In the genomic region with DNA sequence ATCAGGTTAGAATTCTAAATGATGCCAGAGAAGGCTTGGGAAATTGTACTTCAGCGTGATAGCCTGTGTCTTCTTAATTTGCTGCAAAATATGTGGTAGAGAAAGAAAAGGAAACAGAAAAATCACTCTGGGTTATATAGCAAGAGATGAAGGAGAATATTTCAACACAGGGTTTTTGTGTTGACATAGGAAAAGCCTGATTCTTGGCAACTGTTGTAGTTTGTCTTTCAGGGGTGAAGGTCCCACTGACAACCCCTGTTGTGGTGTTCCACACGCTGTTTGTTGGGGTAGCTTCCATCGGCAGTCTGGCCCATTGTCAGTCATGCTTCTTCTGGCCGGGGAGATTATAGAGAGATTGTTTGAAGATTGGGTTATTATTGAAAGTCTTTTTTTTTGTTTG, we compare ENCODE assay signal across 20 cellular contexts. TPM values are rescaled to one million over a fixed set of nuclear protein-coding genes. Genes with fewer than 3 reads are reported as not detected.
DNase-seq lines count a peak whose midpoint lies in the region; ATAC-seq and TF ChIP-seq lines count a peak whose summit lies in the region.
"Had no signal": no experiment of that assay in that cellular context is flagged by ENCODE, and none has a peak within 500 bp of the region (broad histone marks: within the 10 kb centered on the region; RNA-seq: fewer than 3 reads in every experiment).

No MANE protein-coding gene starts in this region.

- no TSS peak for BruUV-seq in HCT116 (replicated peaks; lab: Mats Ljungman, UMichigan)

- H3K27me3 Mint-ChIP-seq in neural progenitor cell (ENCODE audit: insufficient read depth, low read depth): no peaks in the 10 kb centered on the region
- H3K27me3 Mint-ChIP-seq: CD4-positive, alpha-beta memory T cell had no signal

- ATAC-seq in HCT116: no peak
- no peak for ATAC-seq in GM18868 (IDR thresholded peaks at IDR 0.05; ENCODE audit: unreplicated experiment)

- H3K9me3 Mint-ChIP-seq in neural progenitor cell: peaks cover 13% of the 10 kb centered on the region

- H3K36me3 Mint-ChIP-seq in neural progenitor cell: peaks cover 5% of the 10 kb centered on the region
- H3K36me3 Mint-ChIP-seq: CD4-positive, alpha-beta memory T cell had no signal

- DNase-seq in DMS53 (lab: John Stamatoyannopoulos, UW) (peak; percentile 55), DMS53 treated with DMSO at 0.1 percent for 48 hours (lab: John Stamatoyannopoulos, UW; ENCODE audit: unreplicated experiment) (no peak), HCT116 (ENCODE audit: low read depth, low spot score) (no peak), choroid plexus epithelial cell (ENCODE audit: low read depth) (peak; percentile 4), neural progenitor cell (ENCODE audit: low spot score) (no peak), NCI-H69 (lab: John Stamatoyannopoulos, UW) (no peak), HuH-7 (ENCODE audit: low spot score) (no peak)
- DNase-seq: 8988T; AML-193; CD4-positive, alpha-beta memory T cell; COR-L47; DMS79; EL had no signal

- no peaks in the 10 kb centered on the region for H3K9me2 ChIP-seq in HCT116 (ENCODE audit: insufficient read depth)

- TF ChIP-seq POLR2A in HCT116 (IDR thresholded peaks at IDR 0.05; ENCODE audit: borderline replicate concordance, extremely low read depth, insufficient read depth, insufficient read length): no peak

- H3K27me3 ChIP-seq in HCT116 (ENCODE audit: insufficient read depth, low read length) (no peaks in the 10 kb centered on the region), neural progenitor cell (no peaks in the 10 kb centered on the region)
- H3K27me3 ChIP-seq: BE2C; BLaER1 treated with 17β-estradiol and CSF1 and Interleukin-3, amounts not matched to agents 10 nM and 100 nM had no signal

- H3K4me1 Mint-ChIP-seq in neural progenitor cell: no peaks in the 10 kb centered on the region
- H3K4me1 Mint-ChIP-seq: CD4-positive, alpha-beta memory T cell; GM23338; H9 had no signal

- H3K4me2 ChIP-seq in HCT116 (ENCODE audit: low read length): no peak overlapping the region
- no peak overlapping the region for H3K4me2 ChIP-seq in neural progenitor cell
- H3K4me2 ChIP-seq: A549, GM23338 had no signal

- RAD21 ChIA-PET in HCT116 (lab: Charles Lee; ENCODE audit: low non-redundant PET in 1 of 2, low total read pairs in 2 of 2, uncharacterized antibody in 2 of 2, unreplicated experiment in 2 of 2): interaction anchor here in 1 of 2 experiments (0.6 kb wide), 1 partner anchor 29 kb away, joined by 3 read pairs; no protein-coding TSS in a partner anchor

- no peak overlapping the region for H3K4me3 Mint-ChIP-seq in neural progenitor cell
- H3K4me3 Mint-ChIP-seq: CD4-positive, alpha-beta memory T cell; GM23338; H9 had no signal

- intact Hi-C loops in HCT116 (cut with micrococcal nuclease): no loop called here

- H3K9me3 ChIP-seq in HCT116 (ENCODE audit: control insufficient read depth in 1 of 2, insufficient read depth in 1 of 2, low read depth in 1 of 2, low read length in 2 of 2): no peaks in the 10 kb centered on the region
- H3K9me3 ChIP-seq in neural progenitor cell (ENCODE audit: low read depth): no peaks in the 10 kb centered on the region
- H3K9me3 ChIP-seq: BE2C had no signal

- TF ChIP-seq CTCF in HCT116 (IDR thresholded peaks at IDR 0.05 in 2 of 3, conservative IDR thresholded peaks at IDR 0.05 in 1 of 3; ENCODE audit: borderline replicate concordance in 1 of 3, insufficient read depth in 1 of 3, low read depth in 2 of 3, low read length in 2 of 3): no peak
- TF ChIP-seq CTCF in choroid plexus epithelial cell (conservative IDR thresholded peaks at IDR 0.05; ENCODE audit: low read depth, low read length): no peak
- no peak for TF ChIP-seq CTCF in neural progenitor cell (IDR thresholded peaks at IDR 0.05)

- no peak overlapping the region for H3K9ac ChIP-seq in HCT116 (ENCODE audit: low read length)
- H3K9ac ChIP-seq in neural progenitor cell: no peak overlapping the region
- H3K9ac ChIP-seq: BLaER1 treated with 17β-estradiol and CSF1 and Interleukin-3, amounts not matched to agents 10 nM and 100 nM had no signal

- H4K20me1 ChIP-seq in HCT116 (ENCODE audit: insufficient read depth) (no peaks in the 10 kb centered on the region), neural progenitor cell (ENCODE audit: low read depth) (no peaks in the 10 kb centered on the region)
- H4K20me1 ChIP-seq: BLaER1 treated with 17β-estradiol and CSF1 and Interleukin-3, amounts not matched to agents 10 nM and 100 nM had no signal

- H3K79me2 ChIP-seq in HCT116 (ENCODE audit: insufficient read depth, low read length): no peaks in the 10 kb centered on the region
- H3K79me2 ChIP-seq in neural progenitor cell (ENCODE audit: low read depth): no peaks in the 10 kb centered on the region

- CTCF ChIA-PET in HCT116 (lab: Charles Lee): interaction anchor here (1.1 kb wide), 1 partner anchor 268 kb away, joined by 3 read pairs; no protein-coding TSS in a partner anchor

- H3K4me3 ChIP-seq in HCT116 (replicated peaks in 1 of 2; ENCODE audit: low read depth in 1 of 2, low read length in 2 of 2) (no peak overlapping the region), choroid plexus epithelial cell (ENCODE audit: low read depth, low read length) (no peak overlapping the region), neural progenitor cell (no peak overlapping the region)
- H3K4me3 ChIP-seq: A549; BLaER1 treated with 17β-estradiol and CSF1 and Interleukin-3, amounts not matched to agents 10 nM and 100 nM; GM12878; GM23338 had no signal

- H3K27ac ChIP-seq in HCT116 (ENCODE audit: low read depth, low read length): no peak overlapping the region
- no peak overlapping the region for H3K27ac ChIP-seq in neural progenitor cell
- H3K27ac ChIP-seq: A549; BLaER1 treated with 17β-estradiol and CSF1 and Interleukin-3, amounts not matched to agents 10 nM and 100 nM had no signal

- H2AFZ ChIP-seq in HCT116 (ENCODE audit: low read depth, low read length, poor library complexity, severe bottlenecking) (peak overlapping the region; percentile 73), neural progenitor cell (replicated peaks) (peak overlapping the region; percentile 32)
- H2AFZ ChIP-seq: GM23338 had no signal

- no peak overlapping the region for H3K27ac Mint-ChIP-seq in neural progenitor cell
- H3K27ac Mint-ChIP-seq: CD4-positive, alpha-beta memory T cell; GM23338; H9 had no signal

- POLR2A ChIA-PET in HCT116 (lab: Charles Lee): no interaction called here

- H3F3A ChIP-seq in neural progenitor cell (ENCODE audit: low read depth): no peaks in the 10 kb centered on the region

- H3K4me1 ChIP-seq in HCT116 (ENCODE audit: control insufficient read depth in 1 of 2, insufficient read depth in 2 of 2, low read length in 2 of 2) (no peaks in the 10 kb centered on the region), neural progenitor cell (no peaks in the 10 kb centered on the region)
- H3K4me1 ChIP-seq: BE2C had no signal

- H3K36me3 ChIP-seq in HCT116 (ENCODE audit: control insufficient read depth in 1 of 2, insufficient read depth in 2 of 2, low read length in 2 of 2): no peaks in the 10 kb centered on the region
- no peaks in the 10 kb centered on the region for H3K36me3 ChIP-seq in neural progenitor cell
- H3K36me3 ChIP-seq: BE2C; BLaER1 treated with 17β-estradiol and CSF1 and Interleukin-3, amounts not matched to agents 10 nM and 100 nM had no signal

- TF ChIP-seq RAD21 in HCT116 (IDR thresholded peaks at IDR 0.05; ENCODE audit: low read depth): no peak

TF ChIP-seq in HCT116, 20 proteins besides CTCF, POLR2A, EP300 and RAD21 (continues in another document):
- no peak for TF ChIP-seq EZH2 (IDR thresholded peaks at IDR 0.05)
- TF ChIP-seq JUND (IDR thresholded peaks at IDR 0.05): no peak
- TF ChIP-seq TCF7L2 (IDR thresholded peaks at IDR 0.05; ENCODE audit: borderline replicate concordance, extremely low read depth, insufficient read depth, insufficient read length): no peak
- no peak for TF ChIP-seq POLR2AphosphoS5 (IDR thresholded peaks at IDR 0.05; ENCODE audit: low read depth, low read length)
- TF ChIP-seq SRF (IDR thresholded peaks at IDR 0.05; ENCODE audit: low read depth): no peak
- no peak for TF ChIP-seq ZBTB33 (IDR thresholded peaks at IDR 0.05; ENCODE audit: extremely low read depth, insufficient replicate concordance, low read length)
- TF ChIP-seq, protein P1, sequence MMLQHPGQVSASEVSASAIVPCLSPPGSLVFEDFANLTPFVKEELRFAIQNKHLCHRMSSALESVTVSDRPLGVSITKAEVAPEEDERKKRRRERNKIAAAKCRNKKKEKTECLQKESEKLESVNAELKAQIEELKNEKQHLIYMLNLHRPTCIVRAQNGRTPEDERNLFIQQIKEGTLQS (IDR thresholded peaks at IDR 0.05): no peak

RNA-seq across cellular contexts. Expression of gene SLCO1C1, which starts 13.8 kb away (rescaled TPM):
- total RNA-seq in HCT116 (2021; ENCODE audit: unreplicated experiment): not detected
- 0.03 TPM in 1 of 2 replicates, not detected in the other for polyA plus RNA-seq in HCT116 (2012)
- not detected in 2 replicates for total RNA-seq in neural progenitor cell (ENCODE audit: low replicate concordance)
- total RNA-seq: CD4-positive, alpha-beta memory T cell; H9 had no signal
- polyA plus RNA-seq: CD4-positive, alpha-beta memory T cell; GM12878 had no signal

Comparison
In these comparisons a context has a peak if more than half of its experiments do, and no peak if none do; other contexts are left out.
1. DNase-seq: peak in DMS53 (single experiment) and choroid plexus epithelial cell (single experiment); none in DMS53 treated with DMSO at 0.1 percent for 48 hours (single experiment), HCT116 (single experiment), neural progenitor cell (single experiment), NCI-H69 (single experiment) and HuH-7 (single experiment).